In the genomic region with DNA sequence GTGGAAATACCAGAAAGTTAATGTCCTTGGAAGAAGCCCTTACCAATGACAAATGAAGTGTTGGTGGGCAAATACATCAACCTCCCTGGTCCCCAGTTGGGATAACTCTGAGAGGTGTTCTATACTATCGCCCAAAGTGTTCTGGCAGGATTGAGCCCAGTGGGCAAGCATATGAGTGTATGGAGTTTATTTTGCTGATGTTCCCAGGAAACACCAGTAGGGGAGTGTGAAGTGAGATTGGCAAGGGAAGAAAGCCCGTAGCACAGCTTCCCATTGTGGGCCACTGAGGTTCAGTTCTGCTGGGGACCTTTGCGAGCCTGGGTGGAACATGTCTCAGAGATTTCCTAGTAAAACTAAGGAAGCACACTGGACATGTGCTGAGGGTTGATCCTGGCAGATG, we compare ENCODE assay signal across 26 cellular contexts.
"Had no signal": no experiment of that assay in that cellular context is flagged by ENCODE, and none has a peak within 500 bp of the region (broad histone marks: within the 10 kb centered on the region; RNA-seq: fewer than 3 reads in every experiment).

No MANE protein-coding gene starts in this region.

- H3K27ac Mint-ChIP-seq: memory B cell; natural killer cell treated with Interleukin-12 subunit alpha and Interleukin-12 subunit beta and Interleukin-15 and Interleukin-18, amount 100 ng/mL, for 72 hours; neural progenitor cell; progenitor cell of endocrine pancreas; stimulated activated effector memory CD8-positive, alpha-beta T cell treated with anti-CD3 and anti-CD28 coated beads, Interleukin-12 subunit alpha, Interleukin-12 subunit beta, amount 100 ng/mL, for 72 hours; stimulated activated naive CD8-positive, alpha-beta T cell treated with anti-CD3 and anti-CD28 coated beads, Interleukin-15, Interleukin-2, amounts not matched to agents 100 ng/mL and 50 ng/mL, for 24 hours had no signal

- H3K4me2 ChIP-seq: neural progenitor cell had no signal

- H3K9ac ChIP-seq: neural progenitor cell had no signal

- H3K4me3 ChIP-seq: coronary artery, esophagus muscularis mucosa, gastrocnemius medialis, heart right ventricle, left ventricle myocardium inferior, lower lobe of right lung, neural progenitor cell, pancreas, right lobe of liver, tibial artery, upper lobe of left lung, uterus had no signal

- DNase-seq: effector CD4-positive, alpha-beta T cell; gastrocnemius medialis; heart right ventricle; hypothalamus; kidney; left cardiac atrium; left ventricle myocardium inferior; lower lobe of right lung; midbrain; nucleus accumbens; pancreas; retina; right lobe of liver; stimulated activated CD4-positive, alpha-beta T cell treated with anti-CD3 and anti-CD28 coated beads, Interleukin-4, amount 100 ng/mL, for 1 hour; stimulated activated CD8-positive, alpha-beta memory T cell treated with anti-CD3 and anti-CD28 coated beads, Interleukin-4, amount 100 ng/mL, for 48 hours; tibial artery; upper lobe of left lung; uterus had no signal

- H2AFZ ChIP-seq: neural progenitor cell had no signal

- H3K27me3 ChIP-seq: esophagus muscularis mucosa, gastrocnemius medialis, heart right ventricle, neural progenitor cell, right lobe of liver, tibial artery, upper lobe of left lung, uterus had no signal

- H3K27ac ChIP-seq: coronary artery, esophagus muscularis mucosa, gastrocnemius medialis, heart right ventricle, left ventricle myocardium inferior, lower lobe of right lung, neural progenitor cell, pancreas, right lobe of liver, tibial artery, upper lobe of left lung, uterus had no signal

- H3K4me1 Mint-ChIP-seq: memory B cell; neural progenitor cell; stimulated activated effector memory CD8-positive, alpha-beta T cell treated with anti-CD3 and anti-CD28 coated beads, Interleukin-12 subunit alpha, Interleukin-12 subunit beta, amount 100 ng/mL, for 72 hours had no signal

- ATAC-seq: gastrocnemius medialis; heart right ventricle; left cardiac atrium; lower lobe of right lung; natural killer cell treated with Interleukin-12 subunit alpha and Interleukin-12 subunit beta and Interleukin-15 and Interleukin-18, amount 100 ng/mL, for 72 hours; pancreas; right lobe of liver; stimulated activated effector memory CD8-positive, alpha-beta T cell treated with anti-CD3 and anti-CD28 coated beads, Interleukin-12 subunit alpha, Interleukin-12 subunit beta, amount 100 ng/mL, for 72 hours had no signal

- H3K36me3 Mint-ChIP-seq: memory B cell; natural killer cell treated with Interleukin-12 subunit alpha and Interleukin-12 subunit beta and Interleukin-15 and Interleukin-18, amount 100 ng/mL, for 72 hours; neural progenitor cell; stimulated activated effector memory CD8-positive, alpha-beta T cell treated with anti-CD3 and anti-CD28 coated beads, Interleukin-12 subunit alpha, Interleukin-12 subunit beta, amount 100 ng/mL, for 72 hours had no signal

- H3K4me3 Mint-ChIP-seq: memory B cell; natural killer cell treated with Interleukin-12 subunit alpha and Interleukin-12 subunit beta and Interleukin-15 and Interleukin-18, amount 100 ng/mL, for 72 hours; neural progenitor cell; stimulated activated effector memory CD8-positive, alpha-beta T cell treated with anti-CD3 and anti-CD28 coated beads, Interleukin-12 subunit alpha, Interleukin-12 subunit beta, amount 100 ng/mL, for 72 hours; stimulated activated naive CD8-positive, alpha-beta T cell treated with anti-CD3 and anti-CD28 coated beads, Interleukin-15, Interleukin-2, amounts not matched to agents 100 ng/mL and 50 ng/mL, for 24 hours had no signal

- H3K36me3 ChIP-seq: esophagus muscularis mucosa, gastrocnemius medialis, heart right ventricle, left ventricle myocardium inferior, lower lobe of right lung, neural progenitor cell, pancreas, right lobe of liver, tibial artery, upper lobe of left lung, uterus had no signal

- H3K4me1 ChIP-seq: gastrocnemius medialis, heart right ventricle, left ventricle myocardium inferior, lower lobe of right lung, neural progenitor cell, pancreas, right lobe of liver, upper lobe of left lung, uterus had no signal

- H3K27me3 Mint-ChIP-seq: progenitor cell of endocrine pancreas; stimulated activated naive CD8-positive, alpha-beta T cell treated with anti-CD3 and anti-CD28 coated beads, Interleukin-15, Interleukin-2, amounts not matched to agents 100 ng/mL and 50 ng/mL, for 24 hours had no signal

- H3K9me3 Mint-ChIP-seq: memory B cell; natural killer cell treated with Interleukin-12 subunit alpha and Interleukin-12 subunit beta and Interleukin-15 and Interleukin-18, amount 100 ng/mL, for 72 hours; stimulated activated effector memory CD8-positive, alpha-beta T cell treated with anti-CD3 and anti-CD28 coated beads, Interleukin-12 subunit alpha, Interleukin-12 subunit beta, amount 100 ng/mL, for 72 hours; stimulated activated naive CD8-positive, alpha-beta T cell treated with anti-CD3 and anti-CD28 coated beads, Interleukin-15, Interleukin-2, amounts not matched to agents 100 ng/mL and 50 ng/mL, for 24 hours had no signal
